ENCODE assay signal across 12 cellular contexts in genomic region chr2:55156326-55156725, GRCh38.
DNase-seq lines count a peak whose midpoint lies in the region; ATAC-seq and TF ChIP-seq lines count a peak whose summit lies in the region.
"Had no signal": no experiment of that assay in that cellular context is flagged by ENCODE, and none has a peak within 500 bp of the region (broad histone marks: within the 10 kb centered on the region; RNA-seq: fewer than 3 reads in every experiment).

No MANE protein-coding gene starts in this region.

- peak overlapping the region; percentile 0; the same call in 1 of the 2 replicates for H3K27ac ChIP-seq in WERI-Rb-1
- H3K27ac ChIP-seq in CD4-positive, alpha-beta memory T cell (ENCODE audit: low read depth, low read length): no peak overlapping the region
- no peak overlapping the region for H3K27ac ChIP-seq in psoas muscle

- CTCF ChIA-PET in CD4-positive, alpha-beta memory T cell (lab: Charles Lee; ENCODE audit: partially characterized antibody): no interaction called here

- POLR2A ChIA-PET in CD4-positive, alpha-beta memory T cell (lab: Charles Lee; ENCODE audit: partially characterized antibody): no interaction called here

- H3K36me3 ChIP-seq in WERI-Rb-1 (no peaks in the 10 kb centered on the region), skeletal muscle satellite cell (ENCODE audit: insufficient read depth, low read length) (no peaks in the 10 kb centered on the region), psoas muscle (ENCODE audit: insufficient read depth in 1 of 2, low read depth in 1 of 2) (no peaks in the 10 kb centered on the region)
- no peaks in the 10 kb centered on the region for H3K36me3 ChIP-seq in CD4-positive, alpha-beta memory T cell (ENCODE audit: insufficient read depth, low read length)

- H3K4me1 ChIP-seq in skeletal muscle satellite cell (ENCODE audit: control insufficient read depth, insufficient read depth, low read length) (peaks cover 71% of the 10 kb centered on the region), psoas muscle (peaks cover 20% of the 10 kb centered on the region)
- no peaks in the 10 kb centered on the region for H3K4me1 ChIP-seq in CD4-positive, alpha-beta memory T cell (ENCODE audit: insufficient read depth, low read length)

- no peak for TF ChIP-seq CTCF in WERI-Rb-1 (IDR thresholded peaks at IDR 0.05; ENCODE audit: low read depth, low read length)
- TF ChIP-seq CTCF in fibroblast of villous mesenchyme (IDR thresholded peaks at IDR 0.05; ENCODE audit: insufficient read depth, low read depth, low read length): no peak
- TF ChIP-seq CTCF in psoas muscle (IDR thresholded peaks at IDR 0.05): no peak

- DNase-seq in ELR (ENCODE audit: low read depth) (peak; percentile 18), WERI-Rb-1 (no peak), fibroblast of villous mesenchyme (ENCODE audit: low read depth) (peak; percentile 59), SHP77 treated with DMSO at 0.1 percent for 48 hours (lab: John Stamatoyannopoulos, UW) (no peak), psoas muscle (no peak), NCI-H2227 treated with DMSO at 0.1 percent for 48 hours (lab: John Stamatoyannopoulos, UW) (no peak)
- DNase-seq in CD4-positive, alpha-beta memory T cell: no peak
- DNase-seq: CD8-positive, alpha-beta memory T cell; effector CD4-positive, alpha-beta T cell; NCI-H2029 treated with DMSO at 0.1 percent for 48 hours; nephron progenitor cell had no signal

- H3K4me3 ChIP-seq in WERI-Rb-1 (ENCODE audit: low read depth, low read length): no peak overlapping the region
- H3K4me3 ChIP-seq in fibroblast of villous mesenchyme (ENCODE audit: low read depth, low read length): no peak overlapping the region
- peak overlapping the region; percentile 31 for H3K4me3 ChIP-seq in skeletal muscle satellite cell (ENCODE audit: low read length)
- H3K4me3 ChIP-seq in CD4-positive, alpha-beta memory T cell (ENCODE audit: low read length in 2 of 2): no peak overlapping the region
- no peak overlapping the region for H3K4me3 ChIP-seq in psoas muscle

- no peak for ATAC-seq in psoas muscle

- H3K9ac ChIP-seq in skeletal muscle satellite cell (ENCODE audit: low read depth, low read length): peak overlapping the region; percentile 24

- H3K4me3 Mint-ChIP-seq in CD4-positive, alpha-beta memory T cell: no peak overlapping the region
- H3K4me3 Mint-ChIP-seq: CD8-positive, alpha-beta memory T cell; nephron progenitor cell had no signal

- H3K9me3 Mint-ChIP-seq in CD4-positive, alpha-beta memory T cell: no peaks in the 10 kb centered on the region
- H3K9me3 Mint-ChIP-seq: CD8-positive, alpha-beta memory T cell; nephron progenitor cell had no signal

- no peaks in the 10 kb centered on the region for H3K27me3 ChIP-seq in WERI-Rb-1 (ENCODE audit: insufficient read depth, low read depth, severe bottlenecking)
- H3K27me3 ChIP-seq in skeletal muscle satellite cell (ENCODE audit: control insufficient read depth, insufficient read depth, low read length): no peaks in the 10 kb centered on the region
- no peaks in the 10 kb centered on the region for H3K27me3 ChIP-seq in CD4-positive, alpha-beta memory T cell (ENCODE audit: insufficient read depth, low read length)
- H3K27me3 ChIP-seq in psoas muscle (ENCODE audit: insufficient read depth in 3 of 3, low read length in 2 of 3): no peaks in the 10 kb centered on the region

- intact Hi-C loops in CD4-positive, alpha-beta memory T cell (cut with micrococcal nuclease): no loop called here
- intact Hi-C loops in psoas muscle (cut with DNase I): loop anchor here in 1 of 2 donors (5.0 kb wide), 2 partner anchors 34 to 99 kb away; no protein-coding TSS in a partner anchor

- H3K4me1 Mint-ChIP-seq in CD4-positive, alpha-beta memory T cell: peaks cover 2 to 8% (median 7%) of the 10 kb centered on the region in 4 donors
- H3K4me1 Mint-ChIP-seq: CD8-positive, alpha-beta memory T cell had no signal

- peak overlapping the region; percentile 55 for H3K4me2 ChIP-seq in skeletal muscle satellite cell (ENCODE audit: low read length)

- H3K27ac Mint-ChIP-seq in CD4-positive, alpha-beta memory T cell: no peak overlapping the region
- H3K27ac Mint-ChIP-seq: CD8-positive, alpha-beta memory T cell; nephron progenitor cell had no signal

- 20 to 32% (median 21%) methylated on average over 2 of the region's 2 CpGs for WGBS in psoas muscle, 3 donors

- H3K9me3 ChIP-seq in WERI-Rb-1 (ENCODE audit: severe bottlenecking) (no peaks in the 10 kb centered on the region), skeletal muscle satellite cell (replicated peaks; ENCODE audit: low read length) (no peaks in the 10 kb centered on the region), psoas muscle (no peaks in the 10 kb centered on the region)
- no peaks in the 10 kb centered on the region for H3K9me3 ChIP-seq in CD4-positive, alpha-beta memory T cell (ENCODE audit: control insufficient read depth in 1 of 2, low read length in 2 of 2)

- H3K36me3 Mint-ChIP-seq in CD4-positive, alpha-beta memory T cell: no peaks in the 10 kb centered on the region
- H3K36me3 Mint-ChIP-seq: CD8-positive, alpha-beta memory T cell had no signal

- no peaks in the 10 kb centered on the region for H3K27me3 Mint-ChIP-seq in CD4-positive, alpha-beta memory T cell
- H3K27me3 Mint-ChIP-seq: CD8-positive, alpha-beta memory T cell had no signal

Comparison
In these comparisons a context has a peak if more than half of its experiments do, and no peak if none do; other contexts are left out.
1. DNase-seq: peak in ELR (single experiment) and fibroblast of villous mesenchyme (single experiment); none in WERI-Rb-1 (single experiment), CD4-positive, alpha-beta memory T cell (0 of 5), SHP77 treated with DMSO at 0.1 percent for 48 hours (single experiment), psoas muscle (0 of 2) and NCI-H2227 treated with DMSO at 0.1 percent for 48 hours (single experiment).